11 cellular contexts compared by ENCODE assay signal in genomic region chr5:131377785-131378325, GRCh38.
DNase-seq lines count a peak whose midpoint lies in the region; ATAC-seq, FAIRE-seq and TF ChIP-seq lines count a peak whose summit lies in the region.
"Had no signal": no experiment of that assay in that cellular context is flagged by ENCODE, and none has a peak within 500 bp of the region (broad histone marks: within the 10 kb centered on the region; RNA-seq: fewer than 3 reads in every experiment).

No MANE protein-coding gene starts in this region.

- H3K9me3 Mint-ChIP-seq in CD4-positive, CD25-positive, alpha-beta regulatory T cell = peaks cover 0 to 2% (median 0%) of the 10 kb centered on the region in 7 donors
- peaks cover 0 to 5% (median 0%) of the 10 kb centered on the region in 7 donors for H3K9me3 Mint-ChIP-seq in naive B cell

- peaks cover 87% of the 10 kb centered on the region for H3K4me1 ChIP-seq in CD4-positive, CD25-positive, alpha-beta regulatory T cell (ENCODE audit: control insufficient read depth, insufficient read depth, low read length, poor library complexity, severe bottlenecking)
- H3K4me1 ChIP-seq in breast epithelium = no peaks in the 10 kb centered on the region

- intact Hi-C loops in breast epithelium (cut with DNase I; ENCODE audit: low total_unique reads) = no loop called here

- H3K27me3 Mint-ChIP-seq in CD4-positive, CD25-positive, alpha-beta regulatory T cell = peaks cover 5% of the 10 kb centered on the region
- no peaks in the 10 kb centered on the region for H3K27me3 Mint-ChIP-seq in naive B cell

- no peak for FAIRE-seq in D721Med (lab: Jason Lieb, UNC)

- peak overlapping the region; percentile 75 for H3K4me3 ChIP-seq in CD4-positive, CD25-positive, alpha-beta regulatory T cell (ENCODE audit: low read depth, low read length)
- no peak overlapping the region for H3K4me3 ChIP-seq in brain microvascular endothelial cell (ENCODE audit: low read depth, low read length)
- H3K4me3 ChIP-seq in breast epithelium = no peak overlapping the region

- H3K4me1 Mint-ChIP-seq in CD4-positive, CD25-positive, alpha-beta regulatory T cell = peaks cover 54 to 96% (median 79%) of the 10 kb centered on the region in 4 donors
- peaks cover 54 to 96% (median 71%) of the 10 kb centered on the region in 3 donors for H3K4me1 Mint-ChIP-seq in naive B cell

- TF ChIP-seq CTCF in brain microvascular endothelial cell (IDR thresholded peaks at IDR 0.05; ENCODE audit: low read depth, low read length, missing control alignments) (no peak), D721Med (IDR thresholded peaks at IDR 0.05; ENCODE audit: insufficient read depth, missing control alignments) (no peak), breast epithelium (IDR thresholded peaks at IDR 0.05) (no peak)

- in situ Hi-C loops in brain microvascular endothelial cell (cut with HindIII; ENCODE audit: low pct_ligation_motif_present, low sequenced_read_pairs) = no loop called here

- H3K9me3 ChIP-seq in CD4-positive, CD25-positive, alpha-beta regulatory T cell (ENCODE audit: control insufficient read depth in 2 of 2, low read length in 2 of 2) = no peaks in the 10 kb centered on the region
- H3K9me3 ChIP-seq in KOPT-K1 (ENCODE audit: insufficient read depth, low read length, poor library complexity, severe bottlenecking) = no peaks in the 10 kb centered on the region
- H3K9me3 ChIP-seq in breast epithelium = no peaks in the 10 kb centered on the region

- peak overlapping the region; percentile 100 for H3K27ac ChIP-seq in CD4-positive, CD25-positive, alpha-beta regulatory T cell (ENCODE audit: insufficient read depth, low read length, poor library complexity, severe bottlenecking)
- peak overlapping the region; percentile 29 for H3K27ac ChIP-seq in KOPT-K1 (ENCODE audit: low read depth, low read length, poor library complexity, severe bottlenecking)
- peak overlapping the region; percentile 76 for H3K27ac ChIP-seq in brain microvascular endothelial cell
- no peak overlapping the region for H3K27ac ChIP-seq in breast epithelium

- H3K27me3 ChIP-seq in CD4-positive, CD25-positive, alpha-beta regulatory T cell (ENCODE audit: control insufficient read depth, insufficient read depth, low read length) = no peaks in the 10 kb centered on the region
- no peaks in the 10 kb centered on the region for H3K27me3 ChIP-seq in brain microvascular endothelial cell (replicated peaks)
- no peaks in the 10 kb centered on the region for H3K27me3 ChIP-seq in breast epithelium

- H3K27ac Mint-ChIP-seq in CD4-positive, CD25-positive, alpha-beta regulatory T cell = peak overlapping the region; percentile 87 to 99 (median 88)
- peak overlapping the region; percentile 91 to 99 (median 94) for H3K27ac Mint-ChIP-seq in naive B cell

- no peak for ATAC-seq in CD4-positive, CD25-positive, alpha-beta regulatory T cell (ENCODE audit: low read depth in 2 of 2)
- ATAC-seq in naive B cell (ENCODE audit: low read depth in 2 of 2) (no peak), GM21367 (IDR thresholded peaks at IDR 0.05; ENCODE audit: unreplicated experiment) (no peak), GM21619 (IDR thresholded peaks at IDR 0.05; ENCODE audit: unreplicated experiment) (no peak)
- ATAC-seq: esophagus mucosa had no signal

- no peak for TF ChIP-seq POLR2A in breast epithelium (IDR thresholded peaks at IDR 0.05)

- H3K36me3 Mint-ChIP-seq in CD4-positive, CD25-positive, alpha-beta regulatory T cell = peaks cover 19% of the 10 kb centered on the region
- H3K36me3 Mint-ChIP-seq in naive B cell = peaks cover 16 to 20% of the 10 kb centered on the region in 2 donors

- H3K36me3 ChIP-seq in CD4-positive, CD25-positive, alpha-beta regulatory T cell (ENCODE audit: control insufficient read depth, insufficient read depth, low read length) = no peaks in the 10 kb centered on the region
- H3K36me3 ChIP-seq in KOPT-K1 (ENCODE audit: insufficient read depth, low read length) (no peaks in the 10 kb centered on the region; the same call in 1 of the 2 replicates), brain microvascular endothelial cell (replicated peaks) (no peaks in the 10 kb centered on the region), breast epithelium (no peaks in the 10 kb centered on the region)

- H3K4me3 Mint-ChIP-seq in CD4-positive, CD25-positive, alpha-beta regulatory T cell = peak overlapping the region; percentile 37 to 55 (median 46)
- H3K4me3 Mint-ChIP-seq in naive B cell = peak overlapping the region in 3 of 8 donors; percentile 25 to 71 (median 68)

- DNase-seq in CD4-positive, CD25-positive, alpha-beta regulatory T cell = peak in 1 of 3 donors; percentile 3
- DNase-seq in brain microvascular endothelial cell = peak; percentile 42
- no peak for DNase-seq in naive B cell
- DNase-seq in D721Med (ENCODE audit: insufficient read length, low spot score) = no peak
- DNase-seq in breast epithelium (ENCODE audit: low spot score in 2 of 2) = no peak
- DNase-seq: DND-41, NCI-H187 treated with DMSO at 0.1 percent for 48 hours had no signal

Comparison
In these comparisons a context has a peak if more than half of its experiments do, and no peak if none do; other contexts are left out.
1. H3K27ac ChIP-seq: peak in CD4-positive, CD25-positive, alpha-beta regulatory T cell (single experiment), KOPT-K1 (single experiment) and brain microvascular endothelial cell (single experiment); none in breast epithelium (0 of 2).